10 cellular contexts compared by ENCODE assay signal in genomic region chr2:66438498-66439290, GRCh38. TPM values are rescaled to one million over a fixed set of nuclear protein-coding genes. Genes with fewer than 3 reads are reported as not detected.
DNase-seq lines count a peak whose midpoint lies in the region; ATAC-seq and TF ChIP-seq lines count a peak whose summit lies in the region.
"Had no signal": no experiment of that assay in that cellular context is flagged by ENCODE, and none has a peak within 500 bp of the region (broad histone marks: within the 10 kb centered on the region; RNA-seq: fewer than 3 reads in every experiment).

No MANE protein-coding gene starts in this region.

- no peak for DNase-seq in heart left ventricle
- no peak for DNase-seq in Right ventricle myocardium inferior (ENCODE audit: missing footprints)
- DNase-seq in esophagus muscularis mucosa (ENCODE audit: extremely low spot score) = no peak
- no peak for DNase-seq in GM19240 (ENCODE audit: insufficient read length, low spot score)
- DNase-seq in activated T-cell treated with anti-CD3 and anti-CD28 coated beads, Interleukin-2, amount 50 U/mL, for 4 hours = no peak
- no peak for DNase-seq in NCI-H2227 (lab: John Stamatoyannopoulos, UW; ENCODE audit: unreplicated experiment)

- H3K4me1 ChIP-seq in heart left ventricle (peaks cover 0 to 25% (median 8%) of the 10 kb centered on the region in 12 donors), esophagus muscularis mucosa (peaks cover 0 to 6% (median 3%) of the 10 kb centered on the region in 4 donors), urinary bladder (ENCODE audit: insufficient read depth) (no peaks in the 10 kb centered on the region)

- intact Hi-C loops in heart left ventricle (cut with DNase I) = loop anchor here in 8 of 10 donors (5.0 to 10.0 kb wide), 10 partner anchors 44 to 1406 kb away; no protein-coding TSS in a partner anchor
- intact Hi-C loops in Right ventricle myocardium inferior (cut with DNase I) = loop anchor here (5.0 to 10.0 kb wide), 3 partner anchors 409 to 1126 kb away; partner anchors contain the start of gene ETAA1
- intact Hi-C loops in esophagus muscularis mucosa (cut with DNase I) = loop anchor here (2.0 to 5.0 kb wide), 2 partner anchors 140 to 254 kb away; no protein-coding TSS in a partner anchor

- no peak overlapping the region for H3K4me3 Mint-ChIP-seq in activated T-cell treated with anti-CD3 and anti-CD28 coated beads, Interleukin-2, amount 50 U/mL, for 4 hours

- no peaks in the 10 kb centered on the region for H4K20me1 ChIP-seq in neural cell (ENCODE audit: insufficient read depth)

- H3F3A ChIP-seq in neural cell (ENCODE audit: insufficient read depth, low read length, poor library complexity, severe bottlenecking) = peaks cover 7% of the 10 kb centered on the region

- H3K27me3 Mint-ChIP-seq in activated T-cell treated with anti-CD3 and anti-CD28 coated beads, Interleukin-2, amount 50 U/mL, for 4 hours (ENCODE audit: low read depth) = peaks cover 78% of the 10 kb centered on the region

- H3K9me2 ChIP-seq in neural cell (ENCODE audit: insufficient read depth, low read length) = no peaks in the 10 kb centered on the region

- TF ChIP-seq EP300 in esophagus muscularis mucosa (IDR thresholded peaks at IDR 0.05) = no peak
- no peak for TF ChIP-seq EP300 in neural cell (conservative IDR thresholded peaks at IDR 0.05; ENCODE audit: poor library complexity, severe bottlenecking)

- H3K36me3 ChIP-seq in heart left ventricle (peaks cover 0 to 14% (median 4%) of the 10 kb centered on the region in 9 donors), esophagus muscularis mucosa (peaks cover 0 to 27% (median 8%) of the 10 kb centered on the region in 4 donors), neural cell (ENCODE audit: insufficient read depth, low read length) (no peaks in the 10 kb centered on the region), urinary bladder (ENCODE audit: insufficient read depth) (no peaks in the 10 kb centered on the region)

- H3K9me3 ChIP-seq in heart left ventricle (no peaks in the 10 kb centered on the region), esophagus muscularis mucosa (no peaks in the 10 kb centered on the region), neural cell (ENCODE audit: low read length) (no peaks in the 10 kb centered on the region)

- H3K27ac ChIP-seq in heart left ventricle = peak overlapping the region; percentile 78 to 96 (median 92)
- peak overlapping the region; percentile 86 to 98 (median 93) for H3K27ac ChIP-seq in esophagus muscularis mucosa (replicated peaks in 1 of 4)
- H3K27ac ChIP-seq in neural cell (ENCODE audit: low read length) = peak overlapping the region; percentile 98
- peak overlapping the region; percentile 97 for H3K27ac ChIP-seq in urinary bladder (ENCODE audit: low read depth)

- no peaks in the 10 kb centered on the region for H3K9me3 Mint-ChIP-seq in activated T-cell treated with anti-CD3 and anti-CD28 coated beads, Interleukin-2, amount 50 U/mL, for 4 hours

- H3K27me3 ChIP-seq in heart left ventricle (peaks cover 0 to 61% (median 0%) of the 10 kb centered on the region in 9 donors), esophagus muscularis mucosa (no peaks in the 10 kb centered on the region), neural cell (ENCODE audit: insufficient read depth, low read depth, low read length) (peaks cover 10% of the 10 kb centered on the region)

- peaks cover 83% of the 10 kb centered on the region for H3K79me2 ChIP-seq in neural cell (replicated peaks; ENCODE audit: insufficient read depth, low read length)

- no peak for ATAC-seq in heart left ventricle
- no peak for ATAC-seq in Right ventricle myocardium inferior
- no peak for ATAC-seq in activated T-cell treated with anti-CD3 and anti-CD28 coated beads, Interleukin-2, amount 50 U/mL, for 4 hours
- ATAC-seq: HCT116, sciatic nerve had no signal

- H3K36me3 Mint-ChIP-seq in activated T-cell treated with anti-CD3 and anti-CD28 coated beads, Interleukin-2, amount 50 U/mL, for 4 hours (ENCODE audit: insufficient read depth) = no peaks in the 10 kb centered on the region

- TF ChIP-seq CTCF in heart left ventricle (IDR thresholded peaks at IDR 0.05) (no peak), esophagus muscularis mucosa (IDR thresholded peaks at IDR 0.05) (no peak), neural cell (IDR thresholded peaks at IDR 0.05; ENCODE audit: poor library complexity, severe bottlenecking) (no peak)

- no peak for TF ChIP-seq POLR2A in heart left ventricle (IDR thresholded peaks at IDR 0.05)
- TF ChIP-seq POLR2A in esophagus muscularis mucosa (IDR thresholded peaks at IDR 0.05; ENCODE audit: low read depth) = no peak

- H3K4me3 ChIP-seq in heart left ventricle (peak overlapping the region; percentile 53 to 91 (median 74)), esophagus muscularis mucosa (peak overlapping the region; percentile 77 to 85 (median 80)), neural cell (ENCODE audit: low read length) (peak overlapping the region; percentile 86), urinary bladder (ENCODE audit: low read depth, low read length) (peak overlapping the region; percentile 72)

- peak overlapping the region; percentile 96 for H3K9ac ChIP-seq in neural cell (ENCODE audit: low read length)

- no peak overlapping the region for H2AFZ ChIP-seq in neural cell (ENCODE audit: low read depth, low read length)

- peak overlapping the region; percentile 96 for H3K4me2 ChIP-seq in neural cell (ENCODE audit: low read length)

- TF ChIP-seq RAD21 in neural cell (conservative IDR thresholded peaks at IDR 0.05) = no peak

- H3K4me1 Mint-ChIP-seq in activated T-cell treated with anti-CD3 and anti-CD28 coated beads, Interleukin-2, amount 50 U/mL, for 4 hours (ENCODE audit: low read depth) = peaks cover 27% of the 10 kb centered on the region

- WGBS in heart left ventricle, 4 donors = 17 to 33% (median 24%) methylated on average over 19 of the region's 19 CpGs
- 31% methylated on average over 17 of the region's 19 CpGs for WGBS in esophagus muscularis mucosa
- 11% methylated on average over 19 of the region's 19 CpGs for WGBS in urinary bladder

TF ChIP-seq in neural cell, 6 proteins besides CTCF, POLR2A, EP300 and RAD21:
- TF ChIP-seq POLR2AphosphoS5 (IDR thresholded peaks at IDR 0.05) = no peak
- TF ChIP-seq, protein P1, sequence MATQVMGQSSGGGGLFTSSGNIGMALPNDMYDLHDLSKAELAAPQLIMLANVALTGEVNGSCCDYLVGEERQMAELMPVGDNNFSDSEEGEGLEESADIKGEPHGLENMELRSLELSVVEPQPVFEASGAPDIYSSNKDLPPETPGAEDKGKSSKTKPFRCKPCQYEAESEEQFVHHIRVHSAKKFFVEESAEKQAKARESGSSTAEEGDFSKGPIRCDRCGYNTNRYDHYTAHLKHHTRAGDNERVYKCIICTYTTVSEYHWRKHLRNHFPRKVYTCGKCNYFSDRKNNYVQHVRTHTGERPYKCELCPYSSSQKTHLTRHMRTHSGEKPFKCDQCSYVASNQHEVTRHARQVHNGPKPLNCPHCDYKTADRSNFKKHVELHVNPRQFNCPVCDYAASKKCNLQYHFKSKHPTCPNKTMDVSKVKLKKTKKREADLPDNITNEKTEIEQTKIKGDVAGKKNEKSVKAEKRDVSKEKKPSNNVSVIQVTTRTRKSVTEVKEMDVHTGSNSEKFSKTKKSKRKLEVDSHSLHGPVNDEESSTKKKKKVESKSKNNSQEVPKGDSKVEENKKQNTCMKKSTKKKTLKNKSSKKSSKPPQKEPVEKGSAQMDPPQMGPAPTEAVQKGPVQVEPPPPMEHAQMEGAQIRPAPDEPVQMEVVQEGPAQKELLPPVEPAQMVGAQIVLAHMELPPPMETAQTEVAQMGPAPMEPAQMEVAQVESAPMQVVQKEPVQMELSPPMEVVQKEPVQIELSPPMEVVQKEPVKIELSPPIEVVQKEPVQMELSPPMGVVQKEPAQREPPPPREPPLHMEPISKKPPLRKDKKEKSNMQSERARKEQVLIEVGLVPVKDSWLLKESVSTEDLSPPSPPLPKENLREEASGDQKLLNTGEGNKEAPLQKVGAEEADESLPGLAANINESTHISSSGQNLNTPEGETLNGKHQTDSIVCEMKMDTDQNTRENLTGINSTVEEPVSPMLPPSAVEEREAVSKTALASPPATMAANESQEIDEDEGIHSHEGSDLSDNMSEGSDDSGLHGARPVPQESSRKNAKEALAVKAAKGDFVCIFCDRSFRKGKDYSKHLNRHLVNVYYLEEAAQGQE (IDR thresholded peaks at IDR 0.05; ENCODE audit: borderline replicate concordance) = no peak
- TF ChIP-seq MXI1 (conservative IDR thresholded peaks at IDR 0.05; ENCODE audit: poor library complexity, severe bottlenecking) = no peak
- TF ChIP-seq EZH2 (IDR thresholded peaks at IDR 0.05; ENCODE audit: borderline replicate concordance, insufficient read depth, low read length, poor library complexity, severe bottlenecking) = no peak
- no peak for TF ChIP-seq SMC3 (conservative IDR thresholded peaks at IDR 0.05; ENCODE audit: poor library complexity)
- TF ChIP-seq TAF1 (IDR thresholded peaks at IDR 0.05; ENCODE audit: low read depth) = no peak

RNA-seq across cellular contexts. Expression of gene MEIS1, which starts 3.8 kb away (rescaled TPM):
- total RNA-seq in heart left ventricle = 10 to 100 TPM; 21.3 to 50.8 (median 41.8) TPM
- 10 to 100 TPM; 12.9 to 55.7 TPM for polyA plus RNA-seq in heart left ventricle
- 40.1 TPM for total RNA-seq in Right ventricle myocardium inferior
- 100 to 1,000 TPM in 3 of 4 donors, 10 to 100 TPM in 1; 89.8 to 166 (median 132) TPM for total RNA-seq in esophagus muscularis mucosa
- 40.5 and 46.5 TPM in 2 replicates for polyA plus RNA-seq in neural cell
- polyA minus RNA-seq in neural cell = 87.2 and 89.4 TPM in 2 replicates
- 213 TPM for total RNA-seq in urinary bladder
- polyA plus RNA-seq in urinary bladder = 46.5 TPM
- under 1 TPM; 0.46 to 0.53 (median 0.46) TPM for total RNA-seq in activated T-cell treated with anti-CD3 and anti-CD28 coated beads, Interleukin-2, amount 50 U/mL, for 4 hours

Comparison
In these comparisons a context has a peak if more than half of its experiments do, and no peak if none do; other contexts are left out.
1. RNA of gene MEIS1, which starts 3.8 kb away (total RNA-seq): 213 TPM in urinary bladder (single experiment), 89.8 to 166 TPM in esophagus muscularis mucosa, 21.3 to 50.8 TPM in heart left ventricle and 40.1 TPM in Right ventricle myocardium inferior (single experiment); 0.46 to 0.53 TPM in activated T-cell treated with anti-CD3 and anti-CD28 coated beads, Interleukin-2, amount 50 U/mL, for 4 hours; every median in the first group is over 10 times any median in the second.
2. Peak in every context shown above with its lines, with median percentiles within 50 percentile points of each other: H3K27ac ChIP-seq and H3K4me3 ChIP-seq.